In the genomic region with DNA sequence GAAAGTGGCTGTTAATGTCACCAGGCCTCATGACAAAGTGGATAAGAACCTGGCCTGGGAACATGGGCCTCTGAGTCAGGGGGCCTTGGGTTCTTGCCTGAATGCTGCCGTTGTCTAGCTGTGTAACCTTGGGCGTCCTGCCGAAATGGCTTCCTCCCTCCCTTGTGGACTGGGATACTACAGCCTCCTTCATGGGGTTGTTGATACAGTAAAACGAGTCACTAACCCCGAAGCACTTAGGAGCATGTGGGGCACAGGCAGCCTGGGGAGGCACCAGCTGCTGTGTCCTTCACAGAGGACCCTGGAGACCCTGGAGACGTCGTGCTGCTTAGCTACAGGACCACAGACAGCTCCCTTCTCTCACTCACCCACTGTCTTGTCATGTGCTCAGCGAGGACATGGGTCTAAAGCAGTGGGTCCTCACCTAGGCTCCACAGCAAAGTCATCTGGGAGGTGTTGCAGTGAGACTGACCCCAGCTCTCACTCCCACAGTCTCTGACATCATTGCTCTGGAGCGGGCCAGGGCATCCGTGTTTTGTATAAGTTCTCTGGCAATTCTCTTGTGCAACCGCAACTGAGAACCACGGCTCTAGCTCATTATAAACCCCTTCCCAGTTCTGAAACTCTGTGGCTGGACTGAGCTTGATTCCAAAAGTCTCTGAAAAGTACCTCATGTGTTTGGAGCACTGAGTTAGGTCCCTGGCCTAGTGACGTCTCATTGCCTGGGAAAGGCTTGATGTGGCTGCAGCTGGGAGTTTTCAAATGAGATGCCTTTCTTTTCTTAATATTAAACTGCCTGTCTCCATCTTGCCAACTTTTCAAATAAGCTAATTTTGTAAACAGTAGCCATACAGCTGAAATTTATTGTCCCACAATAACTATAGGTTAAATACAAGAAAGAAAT, we compare ENCODE assay signal across 2 cellular contexts.
TF ChIP-seq lines count a peak whose summit lies in the region.

No MANE protein-coding gene starts in this region.

TF ChIP-seq in Ishikawa, 13 proteins besides CTCF, POLR2A, EP300 and RAD21:
- TF ChIP-seq, protein P1, sequence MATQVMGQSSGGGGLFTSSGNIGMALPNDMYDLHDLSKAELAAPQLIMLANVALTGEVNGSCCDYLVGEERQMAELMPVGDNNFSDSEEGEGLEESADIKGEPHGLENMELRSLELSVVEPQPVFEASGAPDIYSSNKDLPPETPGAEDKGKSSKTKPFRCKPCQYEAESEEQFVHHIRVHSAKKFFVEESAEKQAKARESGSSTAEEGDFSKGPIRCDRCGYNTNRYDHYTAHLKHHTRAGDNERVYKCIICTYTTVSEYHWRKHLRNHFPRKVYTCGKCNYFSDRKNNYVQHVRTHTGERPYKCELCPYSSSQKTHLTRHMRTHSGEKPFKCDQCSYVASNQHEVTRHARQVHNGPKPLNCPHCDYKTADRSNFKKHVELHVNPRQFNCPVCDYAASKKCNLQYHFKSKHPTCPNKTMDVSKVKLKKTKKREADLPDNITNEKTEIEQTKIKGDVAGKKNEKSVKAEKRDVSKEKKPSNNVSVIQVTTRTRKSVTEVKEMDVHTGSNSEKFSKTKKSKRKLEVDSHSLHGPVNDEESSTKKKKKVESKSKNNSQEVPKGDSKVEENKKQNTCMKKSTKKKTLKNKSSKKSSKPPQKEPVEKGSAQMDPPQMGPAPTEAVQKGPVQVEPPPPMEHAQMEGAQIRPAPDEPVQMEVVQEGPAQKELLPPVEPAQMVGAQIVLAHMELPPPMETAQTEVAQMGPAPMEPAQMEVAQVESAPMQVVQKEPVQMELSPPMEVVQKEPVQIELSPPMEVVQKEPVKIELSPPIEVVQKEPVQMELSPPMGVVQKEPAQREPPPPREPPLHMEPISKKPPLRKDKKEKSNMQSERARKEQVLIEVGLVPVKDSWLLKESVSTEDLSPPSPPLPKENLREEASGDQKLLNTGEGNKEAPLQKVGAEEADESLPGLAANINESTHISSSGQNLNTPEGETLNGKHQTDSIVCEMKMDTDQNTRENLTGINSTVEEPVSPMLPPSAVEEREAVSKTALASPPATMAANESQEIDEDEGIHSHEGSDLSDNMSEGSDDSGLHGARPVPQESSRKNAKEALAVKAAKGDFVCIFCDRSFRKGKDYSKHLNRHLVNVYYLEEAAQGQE (IDR thresholded peaks at IDR 0.05; ENCODE audit: low read depth) = peak; percentile 61
- no peak for TF ChIP-seq ZBTB7A (IDR thresholded peaks at IDR 0.05; ENCODE audit: low read depth)

TF ChIP-seq in HepG2, 621 proteins besides CTCF, POLR2A, EP300 and RAD21 (continued from another document and continues in another):
- TF ChIP-seq, protein P2, sequence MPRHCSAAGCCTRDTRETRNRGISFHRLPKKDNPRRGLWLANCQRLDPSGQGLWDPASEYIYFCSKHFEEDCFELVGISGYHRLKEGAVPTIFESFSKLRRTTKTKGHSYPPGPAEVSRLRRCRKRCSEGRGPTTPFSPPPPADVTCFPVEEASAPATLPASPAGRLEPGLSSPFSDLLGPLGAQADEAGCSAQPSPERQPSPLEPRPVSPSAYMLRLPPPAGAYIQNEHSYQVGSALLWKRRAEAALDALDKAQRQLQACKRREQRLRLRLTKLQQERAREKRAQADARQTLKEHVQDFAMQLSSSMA (CRISPR knock-in tag; IDR thresholded peaks at IDR 0.05) = no peak
- TF ChIP-seq KLF13 (CRISPR knock-in tag; IDR thresholded peaks at IDR 0.05) = no peak
- TF ChIP-seq NFKB2 (CRISPR knock-in tag; IDR thresholded peaks at IDR 0.05; ENCODE audit: borderline replicate concordance) = 0 out of 2 replicates have a peak, but pooled peaks have one; percentile 44
- no peak for TF ChIP-seq ZNF20 (CRISPR knock-in tag; IDR thresholded peaks at IDR 0.05)
- TF ChIP-seq NRL (CRISPR knock-in tag; IDR thresholded peaks at IDR 0.05; ENCODE audit: borderline replicate concordance) = peak; percentile 49; the same call in 1 of the 2 replicates
- TF ChIP-seq, protein P3, sequence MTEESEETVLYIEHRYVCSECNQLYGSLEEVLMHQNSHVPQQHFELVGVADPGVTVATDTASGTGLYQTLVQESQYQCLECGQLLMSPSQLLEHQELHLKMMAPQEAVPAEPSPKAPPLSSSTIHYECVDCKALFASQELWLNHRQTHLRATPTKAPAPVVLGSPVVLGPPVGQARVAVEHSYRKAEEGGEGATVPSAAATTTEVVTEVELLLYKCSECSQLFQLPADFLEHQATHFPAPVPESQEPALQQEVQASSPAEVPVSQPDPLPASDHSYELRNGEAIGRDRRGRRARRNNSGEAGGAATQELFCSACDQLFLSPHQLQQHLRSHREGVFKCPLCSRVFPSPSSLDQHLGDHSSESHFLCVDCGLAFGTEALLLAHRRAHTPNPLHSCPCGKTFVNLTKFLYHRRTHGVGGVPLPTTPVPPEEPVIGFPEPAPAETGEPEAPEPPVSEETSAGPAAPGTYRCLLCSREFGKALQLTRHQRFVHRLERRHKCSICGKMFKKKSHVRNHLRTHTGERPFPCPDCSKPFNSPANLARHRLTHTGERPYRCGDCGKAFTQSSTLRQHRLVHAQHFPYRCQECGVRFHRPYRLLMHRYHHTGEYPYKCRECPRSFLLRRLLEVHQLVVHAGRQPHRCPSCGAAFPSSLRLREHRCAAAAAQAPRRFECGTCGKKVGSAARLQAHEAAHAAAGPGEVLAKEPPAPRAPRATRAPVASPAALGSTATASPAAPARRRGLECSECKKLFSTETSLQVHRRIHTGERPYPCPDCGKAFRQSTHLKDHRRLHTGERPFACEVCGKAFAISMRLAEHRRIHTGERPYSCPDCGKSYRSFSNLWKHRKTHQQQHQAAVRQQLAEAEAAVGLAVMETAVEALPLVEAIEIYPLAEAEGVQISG (CRISPR knock-in tag; IDR thresholded peaks at IDR 0.05) = 0 out of 2 replicates have a peak, but pooled peaks have one; percentile 32
- no peak for TF ChIP-seq POGZ (CRISPR knock-in tag; IDR thresholded peaks at IDR 0.05)
- TF ChIP-seq, protein P4, sequence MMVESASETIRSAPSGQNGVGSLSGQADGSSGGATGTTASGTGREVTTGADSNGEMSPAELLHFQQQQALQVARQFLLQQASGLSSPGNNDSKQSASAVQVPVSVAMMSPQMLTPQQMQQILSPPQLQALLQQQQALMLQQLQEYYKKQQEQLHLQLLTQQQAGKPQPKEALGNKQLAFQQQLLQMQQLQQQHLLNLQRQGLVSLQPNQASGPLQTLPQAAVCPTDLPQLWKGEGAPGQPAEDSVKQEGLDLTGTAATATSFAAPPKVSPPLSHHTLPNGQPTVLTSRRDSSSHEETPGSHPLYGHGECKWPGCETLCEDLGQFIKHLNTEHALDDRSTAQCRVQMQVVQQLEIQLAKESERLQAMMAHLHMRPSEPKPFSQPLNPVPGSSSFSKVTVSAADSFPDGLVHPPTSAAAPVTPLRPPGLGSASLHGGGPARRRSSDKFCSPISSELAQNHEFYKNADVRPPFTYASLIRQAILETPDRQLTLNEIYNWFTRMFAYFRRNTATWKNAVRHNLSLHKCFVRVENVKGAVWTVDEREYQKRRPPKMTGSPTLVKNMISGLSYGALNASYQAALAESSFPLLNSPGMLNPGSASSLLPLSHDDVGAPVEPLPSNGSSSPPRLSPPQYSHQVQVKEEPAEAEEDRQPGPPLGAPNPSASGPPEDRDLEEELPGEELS (CRISPR knock-in tag; IDR thresholded peaks at IDR 0.05) = no peak
- TF ChIP-seq, protein P5, sequence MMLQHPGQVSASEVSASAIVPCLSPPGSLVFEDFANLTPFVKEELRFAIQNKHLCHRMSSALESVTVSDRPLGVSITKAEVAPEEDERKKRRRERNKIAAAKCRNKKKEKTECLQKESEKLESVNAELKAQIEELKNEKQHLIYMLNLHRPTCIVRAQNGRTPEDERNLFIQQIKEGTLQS (CRISPR knock-in tag; IDR thresholded peaks at IDR 0.05) = no peak
- TF ChIP-seq ZNF253 (CRISPR knock-in tag; IDR thresholded peaks at IDR 0.05; ENCODE audit: borderline replicate concordance) = no peak
- no peak for TF ChIP-seq ZSCAN30 (CRISPR knock-in tag; IDR thresholded peaks at IDR 0.05)
- TF ChIP-seq RXRA (CRISPR knock-in tag; IDR thresholded peaks at IDR 0.05) = 0 out of 2 replicates have a peak, but pooled peaks have one; percentile 13
- TF ChIP-seq, protein P6, sequence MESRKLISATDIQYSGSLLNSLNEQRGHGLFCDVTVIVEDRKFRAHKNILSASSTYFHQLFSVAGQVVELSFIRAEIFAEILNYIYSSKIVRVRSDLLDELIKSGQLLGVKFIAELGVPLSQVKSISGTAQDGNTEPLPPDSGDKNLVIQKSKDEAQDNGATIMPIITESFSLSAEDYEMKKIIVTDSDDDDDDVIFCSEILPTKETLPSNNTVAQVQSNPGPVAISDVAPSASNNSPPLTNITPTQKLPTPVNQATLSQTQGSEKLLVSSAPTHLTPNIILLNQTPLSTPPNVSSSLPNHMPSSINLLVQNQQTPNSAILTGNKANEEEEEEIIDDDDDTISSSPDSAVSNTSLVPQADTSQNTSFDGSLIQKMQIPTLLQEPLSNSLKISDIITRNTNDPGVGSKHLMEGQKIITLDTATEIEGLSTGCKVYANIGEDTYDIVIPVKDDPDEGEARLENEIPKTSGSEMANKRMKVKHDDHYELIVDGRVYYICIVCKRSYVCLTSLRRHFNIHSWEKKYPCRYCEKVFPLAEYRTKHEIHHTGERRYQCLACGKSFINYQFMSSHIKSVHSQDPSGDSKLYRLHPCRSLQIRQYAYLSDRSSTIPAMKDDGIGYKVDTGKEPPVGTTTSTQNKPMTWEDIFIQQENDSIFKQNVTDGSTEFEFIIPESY (CRISPR knock-in tag; IDR thresholded peaks at IDR 0.05) = no peak
- TF ChIP-seq SMAD9 (CRISPR knock-in tag; IDR thresholded peaks at IDR 0.05) = no peak
- TF ChIP-seq, protein P7, sequence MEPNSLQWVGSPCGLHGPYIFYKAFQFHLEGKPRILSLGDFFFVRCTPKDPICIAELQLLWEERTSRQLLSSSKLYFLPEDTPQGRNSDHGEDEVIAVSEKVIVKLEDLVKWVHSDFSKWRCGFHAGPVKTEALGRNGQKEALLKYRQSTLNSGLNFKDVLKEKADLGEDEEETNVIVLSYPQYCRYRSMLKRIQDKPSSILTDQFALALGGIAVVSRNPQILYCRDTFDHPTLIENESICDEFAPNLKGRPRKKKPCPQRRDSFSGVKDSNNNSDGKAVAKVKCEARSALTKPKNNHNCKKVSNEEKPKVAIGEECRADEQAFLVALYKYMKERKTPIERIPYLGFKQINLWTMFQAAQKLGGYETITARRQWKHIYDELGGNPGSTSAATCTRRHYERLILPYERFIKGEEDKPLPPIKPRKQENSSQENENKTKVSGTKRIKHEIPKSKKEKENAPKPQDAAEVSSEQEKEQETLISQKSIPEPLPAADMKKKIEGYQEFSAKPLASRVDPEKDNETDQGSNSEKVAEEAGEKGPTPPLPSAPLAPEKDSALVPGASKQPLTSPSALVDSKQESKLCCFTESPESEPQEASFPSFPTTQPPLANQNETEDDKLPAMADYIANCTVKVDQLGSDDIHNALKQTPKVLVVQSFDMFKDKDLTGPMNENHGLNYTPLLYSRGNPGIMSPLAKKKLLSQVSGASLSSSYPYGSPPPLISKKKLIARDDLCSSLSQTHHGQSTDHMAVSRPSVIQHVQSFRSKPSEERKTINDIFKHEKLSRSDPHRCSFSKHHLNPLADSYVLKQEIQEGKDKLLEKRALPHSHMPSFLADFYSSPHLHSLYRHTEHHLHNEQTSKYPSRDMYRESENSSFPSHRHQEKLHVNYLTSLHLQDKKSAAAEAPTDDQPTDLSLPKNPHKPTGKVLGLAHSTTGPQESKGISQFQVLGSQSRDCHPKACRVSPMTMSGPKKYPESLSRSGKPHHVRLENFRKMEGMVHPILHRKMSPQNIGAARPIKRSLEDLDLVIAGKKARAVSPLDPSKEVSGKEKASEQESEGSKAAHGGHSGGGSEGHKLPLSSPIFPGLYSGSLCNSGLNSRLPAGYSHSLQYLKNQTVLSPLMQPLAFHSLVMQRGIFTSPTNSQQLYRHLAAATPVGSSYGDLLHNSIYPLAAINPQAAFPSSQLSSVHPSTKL (CRISPR knock-in tag; IDR thresholded peaks at IDR 0.05) = peak; percentile 32; the same call in 1 of the 2 replicates
- 0 out of 2 replicates have a peak, but pooled peaks have one; percentile 25 for TF ChIP-seq MEIS2 (CRISPR knock-in tag; IDR thresholded peaks at IDR 0.05)
- TF ChIP-seq IKZF1 (IDR thresholded peaks at IDR 0.05) = no peak
- TF ChIP-seq KLF16 (CRISPR knock-in tag; IDR thresholded peaks at IDR 0.05) = no peak
- TF ChIP-seq DNMT1 (CRISPR knock-in tag; IDR thresholded peaks at IDR 0.05) = no peak
- TF ChIP-seq ZNF616 (CRISPR knock-in tag; IDR thresholded peaks at IDR 0.05; ENCODE audit: low read depth) = 0 out of 2 replicates have a peak, but pooled peaks have one; percentile 51
- peak; percentile 16; the same call in 1 of the 2 replicates for TF ChIP-seq RXRB (CRISPR knock-in tag; IDR thresholded peaks at IDR 0.05; ENCODE audit: borderline replicate concordance)
- no peak for TF ChIP-seq FOXA1 (IDR thresholded peaks at IDR 0.05)
- peak; percentile 60 for TF ChIP-seq FOXA1 (CRISPR knock-in tag; IDR thresholded peaks at IDR 0.05)
- TF ChIP-seq, protein P8, sequence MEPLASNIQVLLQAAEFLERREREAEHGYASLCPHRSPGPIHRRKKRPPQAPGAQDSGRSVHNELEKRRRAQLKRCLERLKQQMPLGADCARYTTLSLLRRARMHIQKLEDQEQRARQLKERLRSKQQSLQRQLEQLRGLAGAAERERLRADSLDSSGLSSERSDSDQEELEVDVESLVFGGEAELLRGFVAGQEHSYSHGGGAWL (CRISPR knock-in tag; IDR thresholded peaks at IDR 0.05) = 0 out of 2 replicates have a peak, but pooled peaks have one; percentile 24
- TF ChIP-seq ZNF543 (CRISPR knock-in tag; IDR thresholded peaks at IDR 0.05) = 0 out of 2 replicates have a peak, but pooled peaks have one; percentile 25
- TF ChIP-seq ZNF768 (CRISPR knock-in tag; IDR thresholded peaks at IDR 0.05) = no peak
- peak; percentile 68; the same call in 1 of the 2 replicates for TF ChIP-seq ZBTB7A (CRISPR knock-in tag; IDR thresholded peaks at IDR 0.05)
- TF ChIP-seq ZSCAN29 (CRISPR knock-in tag; conservative IDR thresholded peaks at IDR 0.05) = no peak
- TF ChIP-seq, protein P9, sequence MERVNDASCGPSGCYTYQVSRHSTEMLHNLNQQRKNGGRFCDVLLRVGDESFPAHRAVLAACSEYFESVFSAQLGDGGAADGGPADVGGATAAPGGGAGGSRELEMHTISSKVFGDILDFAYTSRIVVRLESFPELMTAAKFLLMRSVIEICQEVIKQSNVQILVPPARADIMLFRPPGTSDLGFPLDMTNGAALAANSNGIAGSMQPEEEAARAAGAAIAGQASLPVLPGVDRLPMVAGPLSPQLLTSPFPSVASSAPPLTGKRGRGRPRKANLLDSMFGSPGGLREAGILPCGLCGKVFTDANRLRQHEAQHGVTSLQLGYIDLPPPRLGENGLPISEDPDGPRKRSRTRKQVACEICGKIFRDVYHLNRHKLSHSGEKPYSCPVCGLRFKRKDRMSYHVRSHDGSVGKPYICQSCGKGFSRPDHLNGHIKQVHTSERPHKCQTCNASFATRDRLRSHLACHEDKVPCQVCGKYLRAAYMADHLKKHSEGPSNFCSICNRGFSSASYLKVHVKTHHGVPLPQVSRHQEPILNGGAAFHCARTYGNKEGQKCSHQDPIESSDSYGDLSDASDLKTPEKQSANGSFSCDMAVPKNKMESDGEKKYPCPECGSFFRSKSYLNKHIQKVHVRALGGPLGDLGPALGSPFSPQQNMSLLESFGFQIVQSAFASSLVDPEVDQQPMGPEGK (CRISPR knock-in tag; IDR thresholded peaks at IDR 0.05) = peak; percentile 49; the same call in 1 of the 2 replicates
- TF ChIP-seq, protein P10, sequence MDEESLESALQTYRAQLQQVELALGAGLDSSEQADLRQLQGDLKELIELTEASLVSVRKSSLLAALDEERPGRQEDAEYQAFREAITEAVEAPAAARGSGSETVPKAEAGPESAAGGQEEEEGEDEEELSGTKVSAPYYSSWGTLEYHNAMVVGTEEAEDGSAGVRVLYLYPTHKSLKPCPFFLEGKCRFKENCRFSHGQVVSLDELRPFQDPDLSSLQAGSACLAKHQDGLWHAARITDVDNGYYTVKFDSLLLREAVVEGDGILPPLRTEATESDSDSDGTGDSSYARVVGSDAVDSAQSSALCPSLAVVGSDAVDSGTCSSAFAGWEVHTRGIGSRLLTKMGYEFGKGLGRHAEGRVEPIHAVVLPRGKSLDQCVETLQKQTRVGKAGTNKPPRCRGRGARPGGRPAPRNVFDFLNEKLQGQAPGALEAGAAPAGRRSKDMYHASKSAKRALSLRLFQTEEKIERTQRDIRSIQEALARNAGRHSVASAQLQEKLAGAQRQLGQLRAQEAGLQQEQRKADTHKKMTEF (CRISPR knock-in tag; IDR thresholded peaks at IDR 0.05) = no peak
- peak; percentile 20; the same call in 1 of the 2 replicates for TF ChIP-seq NCOA2 (CRISPR knock-in tag; IDR thresholded peaks at IDR 0.05)
- TF ChIP-seq TEAD3 (CRISPR knock-in tag; optimal IDR thresholded peaks at IDR 0.05; ENCODE audit: borderline replicate concordance) = no peak
